9 cellular contexts compared by ENCODE assay signal in the genomic region with DNA sequence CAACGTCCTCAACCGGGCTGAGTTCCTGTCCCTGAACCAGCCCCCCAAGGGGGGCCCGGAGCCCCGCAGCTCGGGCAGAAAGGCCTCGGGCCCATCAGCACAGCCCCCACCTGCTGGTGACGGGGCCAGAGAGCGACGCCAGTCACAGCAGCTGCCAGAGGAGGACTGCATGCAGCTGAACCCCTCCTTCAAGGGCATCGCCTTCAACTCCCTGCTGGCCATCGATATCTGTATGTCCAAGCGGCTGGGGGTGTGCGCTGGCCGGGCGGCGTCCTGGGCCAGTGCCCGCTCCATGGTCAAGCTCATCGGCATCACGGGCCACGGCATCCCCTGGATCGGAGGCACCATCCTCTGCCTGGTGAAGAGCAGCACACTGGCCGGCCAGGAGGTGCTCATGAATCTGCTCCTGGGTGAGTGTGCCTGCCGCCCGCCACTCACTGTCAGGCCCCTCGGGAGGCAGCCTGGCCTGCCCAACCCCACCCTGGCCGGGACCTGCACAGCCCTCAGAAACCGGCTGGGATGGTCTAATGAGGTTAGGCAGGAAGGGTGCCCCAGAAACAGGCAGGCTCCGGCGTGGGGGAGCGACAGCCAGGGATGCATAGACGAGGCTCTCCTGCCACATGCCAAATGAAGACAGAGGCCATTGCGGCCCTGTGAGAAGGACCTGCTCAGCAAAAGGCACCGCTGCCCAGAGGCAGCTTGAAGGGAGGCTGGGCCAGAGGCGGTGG. TPM values are rescaled to one million over a fixed set of nuclear protein-coding genes. Genes with fewer than 3 reads are reported as not detected.
A peak's percentile ranks its signal among the peaks of the same experiment; 100 is the strongest.
DNase-seq lines count a peak whose midpoint lies in the region; ATAC-seq and TF ChIP-seq lines count a peak whose summit lies in the region.
"Had no signal": no experiment of that assay in that cellular context is flagged by ENCODE, and none has a peak within 500 bp of the region (broad histone marks: within the 10 kb centered on the region; RNA-seq: fewer than 3 reads in every experiment).

No MANE protein-coding gene starts in this region.

- peaks cover 23% of the 10 kb centered on the region for H3K4me1 Mint-ChIP-seq in nephron progenitor cell

- peak overlapping the region; percentile 57 for H3K4me3 ChIP-seq in fibroblast of mammary gland (ENCODE audit: control insufficient read depth, low read depth, low read length)
- peak overlapping the region; percentile 11 to 36 for H3K4me3 ChIP-seq in aorta (ENCODE audit: low read length in 2 of 2)

- ATAC-seq in Right ventricle myocardium inferior (peak; percentile 24), aorta (ENCODE audit: low FRiP score) (peak; percentile 45), HG02623 (IDR thresholded peaks at IDR 0.05; ENCODE audit: unreplicated experiment) (no peak)

- no peak overlapping the region for H3K27ac Mint-ChIP-seq in nephron progenitor cell
- H3K27ac Mint-ChIP-seq: activated naive CD8-positive, alpha-beta T cell had no signal

- H3K36me3 Mint-ChIP-seq in nephron progenitor cell (ENCODE audit: low read depth) = no peaks in the 10 kb centered on the region
- H3K36me3 Mint-ChIP-seq: activated naive CD8-positive, alpha-beta T cell had no signal

- no peak overlapping the region for H3K27ac ChIP-seq in aorta (ENCODE audit: low read depth in 1 of 2, low read length in 2 of 2)

- peak overlapping the region; percentile 36 for H3K4me3 Mint-ChIP-seq in nephron progenitor cell

- TF ChIP-seq CTCF in fibroblast of mammary gland (conservative IDR thresholded peaks at IDR 0.05; ENCODE audit: control insufficient read depth, insufficient read depth, low read depth, low read length) (no peak), nephron progenitor cell (IDR thresholded peaks at IDR 0.05) (no peak)

- H3K27me3 ChIP-seq in aorta (ENCODE audit: control insufficient read depth in 1 of 2, insufficient read depth in 2 of 2, low read length in 1 of 2) = no peaks in the 10 kb centered on the region

- H3K9me3 Mint-ChIP-seq in nephron progenitor cell = no peaks in the 10 kb centered on the region

- H3K27me3 Mint-ChIP-seq in nephron progenitor cell (ENCODE audit: low read depth, poor library complexity) = peaks cover 3% of the 10 kb centered on the region
- H3K27me3 Mint-ChIP-seq: activated naive CD8-positive, alpha-beta T cell had no signal

- no peak for DNase-seq in Right ventricle myocardium inferior (ENCODE audit: missing footprints)
- no peak for DNase-seq in cardiac septum (ENCODE audit: low spot score)
- no peak for DNase-seq in fibroblast of mammary gland (ENCODE audit: low read depth)
- DNase-seq in nephron progenitor cell = no peak
- DNase-seq in aorta = no peak
- DNase-seq in GM19238 (ENCODE audit: insufficient read length, low spot score) = no peak
- no peak for DNase-seq in T-helper 1 cell

- H3K36me3 ChIP-seq in aorta (ENCODE audit: control insufficient read depth in 1 of 2, insufficient read depth in 2 of 2, low read length in 1 of 2) = no peaks in the 10 kb centered on the region

- intact Hi-C loops in Right ventricle myocardium inferior (cut with DNase I) = loop anchor here (5.0 kb wide), 1 partner anchor 42 kb away; no protein-coding TSS in a partner anchor
- intact Hi-C loops in cardiac septum (cut with DNase I) = no loop called here
- intact Hi-C loops in aorta (cut with DNase I) = no loop called here

- no peaks in the 10 kb centered on the region for H3K4me1 ChIP-seq in aorta (ENCODE audit: control insufficient read depth in 1 of 2, insufficient read depth in 2 of 2, low read length in 2 of 2)

- WGBS in aorta, 2 donors = 36 to 39% methylated on average over 34 of the region's 34 CpGs

- no peaks in the 10 kb centered on the region for H3K9me3 ChIP-seq in aorta (ENCODE audit: control insufficient read depth, low read length)

RNA-seq across cellular contexts. Expression of gene PLPP7, which starts 0.7 kb away (rescaled TPM):
- total RNA-seq in Right ventricle myocardium inferior (107 TPM), cardiac septum (78.7 TPM), aorta (1 to 10 TPM; 6.6 to 9.5 TPM)
- 10 to 100 TPM in 1 of 2 donors, 1 to 10 TPM in 1; 5.6 to 11.1 TPM for polyA plus RNA-seq in aorta

RNA-seq across cellular contexts. Expression of gene FAM78A, which starts 13.9 kb away (rescaled TPM):
- total RNA-seq in Right ventricle myocardium inferior = 62.9 TPM
- 27.2 TPM for total RNA-seq in cardiac septum
- total RNA-seq in aorta = 1 to 10 TPM; 4.0 to 6.3 TPM
- polyA plus RNA-seq in aorta = 1 to 10 TPM in 1 of 2 donors, under 1 TPM in 1; 0.59 to 2.0 TPM
